38 cellular contexts compared by ENCODE assay signal in the genomic region with DNA sequence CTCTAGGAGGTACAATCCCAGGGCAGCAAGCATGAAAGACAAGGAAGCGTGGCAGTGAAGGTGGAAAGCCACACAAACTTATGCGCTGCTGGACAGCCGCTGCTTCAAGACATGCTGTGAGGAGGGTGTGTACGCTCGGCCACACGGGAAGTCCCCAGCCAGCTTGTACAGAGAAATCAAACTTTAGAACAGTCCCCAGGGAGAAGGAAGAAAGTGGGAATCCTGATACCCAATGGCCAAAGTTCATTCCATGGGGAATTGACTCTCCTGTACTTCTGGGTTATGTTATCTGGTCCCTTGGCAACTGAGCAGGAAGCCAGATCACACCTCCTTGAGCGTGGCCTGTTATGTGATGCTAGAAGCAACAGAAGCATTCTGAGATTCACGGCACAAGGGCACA.
"Had no signal": no experiment of that assay in that cellular context is flagged by ENCODE, and none has a peak within 500 bp of the region (broad histone marks: within the 10 kb centered on the region; RNA-seq: fewer than 3 reads in every experiment).

No MANE protein-coding gene starts in this region.

- FAIRE-seq: bronchial epithelial cell had no signal

- H3K36me3 Mint-ChIP-seq: activated CD4-positive, alpha-beta memory T cell treated with anti-CD3 and anti-CD28 coated beads for 36 hours; activated naive CD4-positive, alpha-beta T cell treated with anti-CD3 and anti-CD28 coated beads, Interleukin-2, amount 50 U/mL, for 72 hours; brain had no signal

- H3K9me3 ChIP-seq: adrenal gland, Peyer's patch, SJSA1 had no signal

- H3K36me3 ChIP-seq: adrenal gland, Peyer's patch, SJSA1 had no signal

- H3K4me3 ChIP-seq: adrenal gland, Peyer's patch, SJSA1 had no signal

- H3K4me1 Mint-ChIP-seq: activated B cell treated with CpG ODN at 0.5 μM for 24 hours had no signal

- DNase-seq: activated B cell treated with CpG ODN at 0.5 μM for 24 hours; activated CD4-positive, alpha-beta memory T cell treated with anti-CD3 and anti-CD28 coated beads for 36 hours; activated CD4-positive, alpha-beta T cell treated with anti-CD3 and anti-CD28 coated beads for 4 hours; activated CD4-positive, alpha-beta T cell treated with anti-CD3 and anti-CD28 coated beads, Interleukin-2, amount 50 U/mL, for 1 hour; activated CD4-positive, CD25-positive, alpha-beta regulatory T cell treated with anti-CD3 and anti-CD28 coated beads, Interleukin-2, amount 50 U/mL, for 72 hours; activated CD8-positive, alpha-beta memory T cell treated with anti-CD3 and anti-CD28 coated beads, Interleukin-2, amount 50 U/mL, for 4 hours; activated gamma-delta T cell treated with Interleukin-2 at 50 U/mL for 16 hours; activated naive CD4-positive, alpha-beta T cell treated with anti-CD3 and anti-CD28 coated beads for 36 hours; activated T-cell treated with anti-CD3 and anti-CD28 coated beads for 4 hours; activated T-cell treated with anti-CD3 and anti-CD28 coated beads, Interleukin-2, amount 50 U/mL, for 4 hours; adrenal gland; anterior cingulate cortex; caudate nucleus; NCI-H1048; NCI-H1105 treated with DMSO at 0.1 percent for 48 hours; NCI-H1436; NCI-H1694; NCI-H1930; NCI-H2081 treated with DMSO at 0.1 percent for 48 hours; NCI-H2171; NCI-H510A; NCI-H526; NCI-H748 treated with DMSO at 0.1 percent for 48 hours; NK-92 treated with Interleukin-12 subunit alpha and Interleukin-12 subunit beta, amount 100 ng/mL, for 24 hours; PC-3; Peyer's patch; RPMI8226; SHP77 treated with DMSO at 0.1 percent for 48 hours; SW 1271; T-helper 1 cell; T-helper 2 cell; T-helper 9 cell had no signal

- H3K27ac ChIP-seq: adrenal gland, Peyer's patch, SJSA1, VCaP had no signal

- H3K27ac Mint-ChIP-seq: activated B cell treated with CpG ODN at 0.5 μM for 24 hours; activated CD4-positive, alpha-beta memory T cell treated with anti-CD3 and anti-CD28 coated beads for 36 hours; activated naive CD4-positive, alpha-beta T cell treated with anti-CD3 and anti-CD28 coated beads for 36 hours; activated naive CD4-positive, alpha-beta T cell treated with anti-CD3 and anti-CD28 coated beads, Interleukin-2, amount 50 U/mL, for 72 hours; activated T-helper 1 cell treated with anti-CD3 and anti-CD28 coated beads, Interleukin-12 subunit alpha, Interleukin-12 subunit beta, Interleukin-2, Interleukin-4 antibody, amounts not matched to agents 30 ng/mL and 10 ng/mL and 1 ng/mL, durations not matched to agents 14 hours and 24 hours and 36 hours; brain had no signal

- H3K4me3 Mint-ChIP-seq: activated B cell treated with CpG ODN at 0.5 μM for 24 hours; activated CD4-positive, alpha-beta memory T cell treated with anti-CD3 and anti-CD28 coated beads for 36 hours; activated naive CD4-positive, alpha-beta T cell treated with anti-CD3 and anti-CD28 coated beads for 36 hours; activated T-cell treated with anti-CD3 and anti-CD28 coated beads, Interleukin-2, amount 50 U/mL, for 4 hours; activated T-helper 1 cell treated with anti-CD3 and anti-CD28 coated beads, Interleukin-12 subunit alpha, Interleukin-12 subunit beta, Interleukin-2, Interleukin-4 antibody, amounts not matched to agents 30 ng/mL and 10 ng/mL and 1 ng/mL, durations not matched to agents 14 hours and 24 hours and 36 hours; brain had no signal

- ATAC-seq: activated naive CD4-positive, alpha-beta T cell treated with anti-CD3 and anti-CD28 coated beads, Interleukin-2, amount 50 U/mL, for 72 hours; activated T-cell treated with anti-CD3 and anti-CD28 coated beads, Interleukin-2, amount 50 U/mL, for 4 hours; PC-3 had no signal

- H3K9me3 Mint-ChIP-seq: activated CD4-positive, alpha-beta memory T cell treated with anti-CD3 and anti-CD28 coated beads for 36 hours; activated naive CD4-positive, alpha-beta T cell treated with anti-CD3 and anti-CD28 coated beads for 36 hours; activated T-cell treated with anti-CD3 and anti-CD28 coated beads, Interleukin-2, amount 50 U/mL, for 4 hours had no signal

- H3K27me3 ChIP-seq: adrenal gland, Peyer's patch had no signal

- H3K4me1 ChIP-seq: adrenal gland, Peyer's patch, SJSA1 had no signal
